Comparison of ENCODE assay signal across 23 cellular contexts in genomic region chr7:154911411-154911810, GRCh38.
DNase-seq lines count a peak whose midpoint lies in the region; ATAC-seq, FAIRE-seq and TF ChIP-seq lines count a peak whose summit lies in the region.
"Had no signal": no experiment of that assay in that cellular context is flagged by ENCODE, and none has a peak within 500 bp of the region (broad histone marks: within the 10 kb centered on the region; RNA-seq: fewer than 3 reads in every experiment).

No MANE protein-coding gene starts in this region.

- no peak overlapping the region for H3K9ac ChIP-seq in kidney (ENCODE audit: low read length in 2 of 2)
- H3K9ac ChIP-seq: BLaER1 treated with 17β-estradiol and CSF1 and Interleukin-3, amounts not matched to agents 10 nM and 100 nM had no signal

- H3K4me1 ChIP-seq in kidney (ENCODE audit: control insufficient read depth in 1 of 2, insufficient read depth in 1 of 2, low read depth in 1 of 2, low read length in 2 of 2), result peaks cover 0 to 2% of the 10 kb centered on the region in 2 donors
- H3K4me1 ChIP-seq: A549; BE2C; BLaER1 treated with 17β-estradiol and CSF1 and Interleukin-3, amounts not matched to agents 10 nM and 100 nM; HAP-1 had no signal

- no peaks in the 10 kb centered on the region for H3K36me3 ChIP-seq in kidney (ENCODE audit: control insufficient read depth in 1 of 2, insufficient read depth in 2 of 2, low read length in 2 of 2)
- H3K36me3 ChIP-seq: BE2C; BLaER1 treated with 17β-estradiol and CSF1 and Interleukin-3, amounts not matched to agents 10 nM and 100 nM; HAP-1 had no signal

- TF ChIP-seq CTCF in VCaP (conservative IDR thresholded peaks at IDR 0.05) (no peak), kidney (IDR thresholded peaks at IDR 0.05; ENCODE audit: borderline replicate concordance, extremely low read depth, insufficient read depth) (no peak), D721Med (IDR thresholded peaks at IDR 0.05; ENCODE audit: insufficient read depth, missing control alignments) (no peak)

- H3K4me3 ChIP-seq in kidney (ENCODE audit: low read length in 2 of 2), result no peak overlapping the region
- H3K4me3 ChIP-seq: A549; BLaER1 treated with 17β-estradiol and CSF1 and Interleukin-3, amounts not matched to agents 10 nM and 100 nM; GM23338; HAP-1 had no signal

- DNase-seq in kidney (peak; percentile 52), posterior vena cava (ENCODE audit: low spot score) (peak; percentile 24), NAMALWA (ENCODE audit: low spot score) (no peak), D721Med (ENCODE audit: insufficient read length, low spot score) (no peak)
- DNase-seq: 8988T; ACHN; AML-193; BE2C; CD4-positive, alpha-beta T cell; CD8-positive, alpha-beta memory T cell; DMS53; DMS79 treated with DMSO at 0.1 percent for 48 hours; GF-D8; HFFc6 had no signal

- ATAC-seq in HG03175 (IDR thresholded peaks at IDR 0.05; ENCODE audit: unreplicated experiment), result no peak
- ATAC-seq: A549, GM23338 had no signal

- intact Hi-C loops in kidney (cut with DNase I), result no loop called here
- intact Hi-C loops in posterior vena cava (cut with DNase I), result no loop called here

- no peak for FAIRE-seq in kidney (lab: Jason Lieb, UNC)
- no peak for FAIRE-seq in D721Med (lab: Jason Lieb, UNC)
- FAIRE-seq: A549, GM12891, GM18507, H54 had no signal

- peaks cover 0 to 4% of the 10 kb centered on the region in 2 donors for H3K9me3 ChIP-seq in kidney (ENCODE audit: control insufficient read depth in 1 of 2, low read length in 2 of 2)
- H3K9me3 ChIP-seq: HAP-1 had no signal

- peak overlapping the region; percentile 49 for H3K27ac ChIP-seq in VCaP
- no peak overlapping the region for H3K27ac ChIP-seq in kidney (ENCODE audit: low read depth in 2 of 2, low read length in 2 of 2)
- H3K27ac ChIP-seq: A549; BLaER1 treated with 17β-estradiol and CSF1 and Interleukin-3, amounts not matched to agents 10 nM and 100 nM had no signal

Comparison
In these comparisons a context has a peak if more than half of its experiments do, and no peak if none do; other contexts are left out.
1. DNase-seq: peak in kidney (single experiment) and posterior vena cava (single experiment); none in NAMALWA (single experiment) and D721Med (single experiment).